In genomic region chr17:33273743-33274410, GRCh38 we compare ENCODE assay signal across 29 cellular contexts. TPM values are rescaled to one million over a fixed set of nuclear protein-coding genes. Genes with fewer than 3 reads are reported as not detected.
"Had no signal": no experiment of that assay in that cellular context is flagged by ENCODE, and none has a peak within 500 bp of the region (broad histone marks: within the 10 kb centered on the region; RNA-seq: fewer than 3 reads in every experiment).

No MANE protein-coding gene starts in this region.

- H3K36me3 ChIP-seq: left lung, lower lobe of right lung, pancreas, prostate gland, sigmoid colon, spleen, suprapubic skin, thoracic aorta, tibial artery, vagina had no signal

- H3K9me3 ChIP-seq: left lung, lower lobe of right lung, pancreas, prostate gland, sigmoid colon, spleen, suprapubic skin, thoracic aorta, tibial artery, vagina had no signal

- H3K27ac ChIP-seq: left lung, lower lobe of right lung, pancreas, prostate gland, sigmoid colon, spleen, suprapubic skin, thoracic aorta, tibial artery, vagina had no signal

- FAIRE-seq: islet of Langerhans, kidney, pancreas, small intestine had no signal

- H3K4me3 ChIP-seq: left lung, lower lobe of right lung, pancreas, prostate gland, sigmoid colon, spleen, suprapubic skin, thoracic aorta, tibial artery, vagina had no signal

- ATAC-seq: left colon; left lung; lower lobe of right lung; naive thymus-derived CD8-positive, alpha-beta T cell; pancreas; right cardiac atrium; stimulated activated effector memory CD8-positive, alpha-beta T cell treated with anti-CD3 and anti-CD28 coated beads, Interleukin-12 subunit alpha, Interleukin-12 subunit beta, amount 100 ng/mL, for 72 hours had no signal

- H3K27me3 ChIP-seq: left lung, pancreas, sigmoid colon, suprapubic skin, vagina had no signal

- H3K4me1 ChIP-seq: left lung, lower lobe of right lung, pancreas, prostate gland, sigmoid colon, spleen, tibial artery, vagina had no signal

- DNase-seq: hypothalamus; immature natural killer cell; kidney; left colon; left lung; lower lobe of right lung; mammary epithelial cell; mesenchymal stem cell; naive thymus-derived CD8-positive, alpha-beta T cell; nucleus accumbens; pancreas; posterior cingulate gyrus; retina; right cardiac atrium; sigmoid colon; small intestine; spleen; stimulated activated CD4-positive, alpha-beta T cell treated with anti-CD3 and anti-CD28 coated beads, Interleukin-4, amount 100 ng/mL, for 24 hours; stimulated activated naive CD4-positive, alpha-beta T cell; tibial artery had no signal

RNA-seq across cellular contexts. Expression of gene ASIC2, which starts 19.2 kb away (rescaled TPM):
- total RNA-seq: lower lobe of right lung; naive thymus-derived CD8-positive, alpha-beta T cell; osteoblast; right cardiac atrium; spleen; subcutaneous adipose tissue; suprapubic skin; vagina had no signal
- polyA plus RNA-seq: immature natural killer cell; liver; naive thymus-derived CD8-positive, alpha-beta T cell; right cardiac atrium; spleen had no signal
